In the genomic region with DNA sequence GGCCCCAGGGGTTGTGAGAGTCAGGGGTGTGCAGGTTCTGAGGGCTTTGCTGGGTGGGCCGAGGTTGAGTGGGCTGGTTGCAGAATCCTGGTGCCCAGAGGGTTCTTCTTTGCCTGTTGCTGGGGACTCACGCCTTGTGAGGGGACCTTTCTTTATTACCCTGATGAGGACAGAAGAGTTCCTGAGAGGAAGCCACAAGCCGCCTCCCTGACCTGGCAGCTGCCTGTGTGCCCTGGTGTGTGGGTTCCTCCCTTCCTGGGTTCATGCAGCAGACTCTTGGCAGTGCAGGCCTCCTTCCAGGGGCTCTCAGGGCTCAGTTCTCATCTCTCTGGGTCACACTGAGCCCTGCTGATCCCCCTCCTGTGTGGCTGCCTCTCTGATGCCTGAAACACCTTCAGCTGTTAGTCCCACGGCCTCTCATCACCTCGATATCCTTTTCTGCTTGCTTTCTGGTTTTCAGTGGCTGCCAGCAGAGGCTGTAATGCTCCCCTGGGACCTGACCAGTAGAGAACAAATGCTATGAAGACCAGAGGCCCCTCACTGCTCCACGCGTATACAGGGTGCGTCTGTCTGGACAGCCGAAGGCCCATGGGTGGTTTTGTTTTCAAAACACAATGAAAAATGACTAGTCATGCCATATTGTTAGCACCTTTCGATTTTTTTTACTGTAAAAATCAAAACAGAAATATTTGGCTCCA, we compare ENCODE assay signal across 17 cellular contexts.
DNase-seq lines count a peak whose midpoint lies in the region; ATAC-seq and TF ChIP-seq lines count a peak whose summit lies in the region.
"Had no signal": no experiment of that assay in that cellular context is flagged by ENCODE, and none has a peak within 500 bp of the region (broad histone marks: within the 10 kb centered on the region; RNA-seq: fewer than 3 reads in every experiment).

No MANE protein-coding gene starts in this region.

- CTCF ChIA-PET in RWPE1 (lab: Yijun Ruan, JAX): interaction anchor here (0.6 to 0.7 kb wide), 3 partner anchors 38 to 107 kb away, joined by 3 to 4 read pairs (median 3); no protein-coding TSS in a partner anchor

- DNase-seq in left ventricle myocardium superior (no peak), Right ventricle myocardium superior (no peak), RWPE1 (ENCODE audit: low spot score) (no peak), fibroblast of mammary gland (ENCODE audit: low read depth) (peak; percentile 46), tibial nerve (ENCODE audit: low spot score in 2 of 2) (no peak), DMS153 treated with DMSO at 0.1 percent for 48 hours (lab: John Stamatoyannopoulos, UW; ENCODE audit: unreplicated experiment) (no peak)
- DNase-seq in activated CD8-positive, alpha-beta memory T cell treated with anti-CD3 and anti-CD28 coated beads, Interleukin-2, amount 50 U/mL, for 4 hours: no peak
- DNase-seq in stimulated activated naive CD4-positive, alpha-beta T cell treated with Interleukin-2 at 50 U/mL for 16 hours (lab: John Stamatoyannopoulos, UW): no peak
- DNase-seq: activated CD8-positive, alpha-beta memory T cell treated with anti-CD3 and anti-CD28 coated beads for 24 hours; HFFc6; NCI-H146; NCI-H446; psoas muscle had no signal

- intact Hi-C loops in left ventricle myocardium superior (cut with micrococcal nuclease): no loop called here
- intact Hi-C loops in Right ventricle myocardium superior (cut with DNase I): no loop called here

- ATAC-seq in left ventricle myocardium superior (peak; percentile 38), Right ventricle myocardium superior (ENCODE audit: poor library complexity) (no peak)
- ATAC-seq: left colon, psoas muscle had no signal

- no peaks in the 10 kb centered on the region for H3K36me3 ChIP-seq in tibial nerve
- H3K36me3 ChIP-seq: ascending aorta had no signal

- H3K9me3 ChIP-seq in tibial nerve: no peaks in the 10 kb centered on the region
- H3K9me3 ChIP-seq: ascending aorta, psoas muscle had no signal

- TF ChIP-seq EP300 in tibial nerve (IDR thresholded peaks at IDR 0.05): no peak

- POLR2A ChIA-PET in RWPE1 (lab: Yijun Ruan, JAX; ENCODE audit: low non-redundant PET): no interaction called here

- H3K27me3 ChIP-seq in tibial nerve: no peaks in the 10 kb centered on the region
- H3K27me3 ChIP-seq: ascending aorta, dorsolateral prefrontal cortex had no signal

- peak overlapping the region; percentile 28 for H3K27ac ChIP-seq in RWPE1
- peak overlapping the region in 3 of 4 donors; percentile 36 to 73 (median 41) for H3K27ac ChIP-seq in tibial nerve
- H3K27ac ChIP-seq: ascending aorta, psoas muscle, SK-N-MC had no signal

- WGBS in tibial nerve, 2 donors: 76 to 77% methylated on average over 10 of the region's 10 CpGs

- TF ChIP-seq CTCF in RWPE1 (conservative IDR thresholded peaks at IDR 0.05; ENCODE audit: low read depth) (no peak), fibroblast of mammary gland (conservative IDR thresholded peaks at IDR 0.05; ENCODE audit: control insufficient read depth, insufficient read depth, low read depth, low read length) (no peak), tibial nerve (IDR thresholded peaks at IDR 0.05) (no peak)

- peaks cover 0 to 40% (median 8%) of the 10 kb centered on the region in 4 donors for H3K4me1 ChIP-seq in tibial nerve
- H3K4me1 ChIP-seq: ascending aorta had no signal

- TF ChIP-seq POLR2A in tibial nerve (IDR thresholded peaks at IDR 0.05): no peak

- H3K4me3 ChIP-seq in fibroblast of mammary gland (ENCODE audit: control insufficient read depth, low read depth, low read length) (no peak overlapping the region), tibial nerve (no peak overlapping the region)
- H3K4me3 ChIP-seq: ascending aorta, dorsolateral prefrontal cortex, psoas muscle, SK-N-MC had no signal
